ENCODE assay signal across 1 cellular context in the genomic region with DNA sequence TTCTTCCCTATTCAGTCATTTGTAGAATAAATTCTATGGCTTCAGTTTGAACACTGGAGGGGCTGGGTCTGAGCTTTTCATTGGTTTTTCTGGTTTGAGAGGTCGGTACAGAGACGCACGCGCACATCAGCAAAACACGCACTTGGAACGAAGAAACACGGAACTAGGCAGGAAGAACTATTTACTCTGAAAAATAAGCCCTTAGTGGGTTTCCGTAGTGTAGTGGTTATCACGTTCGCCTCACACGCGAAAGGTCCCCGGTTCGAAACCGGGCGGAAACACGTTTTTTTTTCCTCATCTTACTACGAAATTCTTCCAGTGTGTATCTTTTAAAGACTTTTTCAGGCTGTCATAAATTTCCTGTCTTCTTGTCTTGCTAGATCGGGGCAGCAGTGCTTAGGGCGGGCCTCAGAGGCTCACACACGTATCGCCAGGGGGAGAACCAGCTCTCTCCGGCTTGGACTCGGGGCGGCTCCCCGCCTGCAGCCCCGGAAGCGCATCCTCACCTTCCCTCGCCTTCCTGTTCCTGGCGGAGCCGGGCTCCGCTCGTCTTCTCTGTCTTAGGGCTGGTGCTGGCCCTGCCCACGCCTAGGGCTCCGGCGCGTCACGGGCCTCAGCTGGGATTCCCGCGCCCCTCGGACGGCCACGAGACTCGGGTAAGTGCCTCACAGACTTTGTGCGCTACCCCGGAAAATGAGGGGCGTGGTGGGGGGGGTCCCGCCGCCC.
TF ChIP-seq lines count a peak whose summit lies in the region.

A gene (plus strand): TSS at position 521 of the 726 bp plus-strand sequence. CDS start 6,841 bp downstream, outside the sequence.

TF ChIP-seq in K562, 482 proteins besides CTCF, POLR2A, EP300 and RAD21 (continued from another document and continues in another):
- TF ChIP-seq, protein P1, sequence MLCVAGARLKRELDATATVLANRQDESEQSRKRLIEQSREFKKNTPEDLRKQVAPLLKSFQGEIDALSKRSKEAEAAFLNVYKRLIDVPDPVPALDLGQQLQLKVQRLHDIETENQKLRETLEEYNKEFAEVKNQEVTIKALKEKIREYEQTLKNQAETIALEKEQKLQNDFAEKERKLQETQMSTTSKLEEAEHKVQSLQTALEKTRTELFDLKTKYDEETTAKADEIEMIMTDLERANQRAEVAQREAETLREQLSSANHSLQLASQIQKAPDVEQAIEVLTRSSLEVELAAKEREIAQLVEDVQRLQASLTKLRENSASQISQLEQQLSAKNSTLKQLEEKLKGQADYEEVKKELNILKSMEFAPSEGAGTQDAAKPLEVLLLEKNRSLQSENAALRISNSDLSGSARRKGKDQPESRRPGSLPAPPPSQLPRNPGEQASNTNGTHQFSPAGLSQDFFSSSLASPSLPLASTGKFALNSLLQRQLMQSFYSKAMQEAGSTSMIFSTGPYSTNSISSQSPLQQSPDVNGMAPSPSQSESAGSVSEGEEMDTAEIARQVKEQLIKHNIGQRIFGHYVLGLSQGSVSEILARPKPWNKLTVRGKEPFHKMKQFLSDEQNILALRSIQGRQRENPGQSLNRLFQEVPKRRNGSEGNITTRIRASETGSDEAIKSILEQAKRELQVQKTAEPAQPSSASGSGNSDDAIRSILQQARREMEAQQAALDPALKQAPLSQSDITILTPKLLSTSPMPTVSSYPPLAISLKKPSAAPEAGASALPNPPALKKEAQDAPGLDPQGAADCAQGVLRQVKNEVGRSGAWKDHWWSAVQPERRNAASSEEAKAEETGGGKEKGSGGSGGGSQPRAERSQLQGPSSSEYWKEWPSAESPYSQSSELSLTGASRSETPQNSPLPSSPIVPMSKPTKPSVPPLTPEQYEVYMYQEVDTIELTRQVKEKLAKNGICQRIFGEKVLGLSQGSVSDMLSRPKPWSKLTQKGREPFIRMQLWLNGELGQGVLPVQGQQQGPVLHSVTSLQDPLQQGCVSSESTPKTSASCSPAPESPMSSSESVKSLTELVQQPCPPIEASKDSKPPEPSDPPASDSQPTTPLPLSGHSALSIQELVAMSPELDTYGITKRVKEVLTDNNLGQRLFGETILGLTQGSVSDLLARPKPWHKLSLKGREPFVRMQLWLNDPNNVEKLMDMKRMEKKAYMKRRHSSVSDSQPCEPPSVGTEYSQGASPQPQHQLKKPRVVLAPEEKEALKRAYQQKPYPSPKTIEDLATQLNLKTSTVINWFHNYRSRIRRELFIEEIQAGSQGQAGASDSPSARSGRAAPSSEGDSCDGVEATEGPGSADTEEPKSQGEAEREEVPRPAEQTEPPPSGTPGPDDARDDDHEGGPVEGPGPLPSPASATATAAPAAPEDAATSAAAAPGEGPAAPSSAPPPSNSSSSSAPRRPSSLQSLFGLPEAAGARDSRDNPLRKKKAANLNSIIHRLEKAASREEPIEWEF (CRISPR knock-in tag; IDR thresholded peaks at IDR 0.05): no peak
- no peak for TF ChIP-seq ZNF224 (CRISPR knock-in tag; IDR thresholded peaks at IDR 0.05)
- TF ChIP-seq CBFA2T2 (conservative IDR thresholded peaks at IDR 0.05): no peak
- TF ChIP-seq, protein P2, sequence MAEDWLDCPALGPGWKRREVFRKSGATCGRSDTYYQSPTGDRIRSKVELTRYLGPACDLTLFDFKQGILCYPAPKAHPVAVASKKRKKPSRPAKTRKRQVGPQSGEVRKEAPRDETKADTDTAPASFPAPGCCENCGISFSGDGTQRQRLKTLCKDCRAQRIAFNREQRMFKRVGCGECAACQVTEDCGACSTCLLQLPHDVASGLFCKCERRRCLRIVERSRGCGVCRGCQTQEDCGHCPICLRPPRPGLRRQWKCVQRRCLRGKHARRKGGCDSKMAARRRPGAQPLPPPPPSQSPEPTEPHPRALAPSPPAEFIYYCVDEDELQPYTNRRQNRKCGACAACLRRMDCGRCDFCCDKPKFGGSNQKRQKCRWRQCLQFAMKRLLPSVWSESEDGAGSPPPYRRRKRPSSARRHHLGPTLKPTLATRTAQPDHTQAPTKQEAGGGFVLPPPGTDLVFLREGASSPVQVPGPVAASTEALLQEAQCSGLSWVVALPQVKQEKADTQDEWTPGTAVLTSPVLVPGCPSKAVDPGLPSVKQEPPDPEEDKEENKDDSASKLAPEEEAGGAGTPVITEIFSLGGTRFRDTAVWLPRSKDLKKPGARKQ (CRISPR knock-in tag; IDR thresholded peaks at IDR 0.05): no peak
- TF ChIP-seq CREM (IDR thresholded peaks at IDR 0.05; ENCODE audit: low read depth): peak; percentile 63; the same call in 1 of the 2 replicates
- no peak for TF ChIP-seq RFX7 (CRISPR knock-in tag; IDR thresholded peaks at IDR 0.05)
- no peak for TF ChIP-seq FOXA1 (IDR thresholded peaks at IDR 0.05; ENCODE audit: borderline replicate concordance)
- TF ChIP-seq CSDE1 (IDR thresholded peaks at IDR 0.05): no peak; a peak in 1 of 4 replicates
- no peak; the same call in 1 of the 2 replicates for TF ChIP-seq THRAP3 (IDR thresholded peaks at IDR 0.05; ENCODE audit: borderline replicate concordance)
- TF ChIP-seq CBX3 (IDR thresholded peaks at IDR 0.05; ENCODE audit: borderline replicate concordance in 1 of 2, low read length in 2 of 2): 0 out of 3 replicates have a peak, but pooled peaks of 1 of the 2 experiments have one; percentile 34
- TF ChIP-seq, protein P3, sequence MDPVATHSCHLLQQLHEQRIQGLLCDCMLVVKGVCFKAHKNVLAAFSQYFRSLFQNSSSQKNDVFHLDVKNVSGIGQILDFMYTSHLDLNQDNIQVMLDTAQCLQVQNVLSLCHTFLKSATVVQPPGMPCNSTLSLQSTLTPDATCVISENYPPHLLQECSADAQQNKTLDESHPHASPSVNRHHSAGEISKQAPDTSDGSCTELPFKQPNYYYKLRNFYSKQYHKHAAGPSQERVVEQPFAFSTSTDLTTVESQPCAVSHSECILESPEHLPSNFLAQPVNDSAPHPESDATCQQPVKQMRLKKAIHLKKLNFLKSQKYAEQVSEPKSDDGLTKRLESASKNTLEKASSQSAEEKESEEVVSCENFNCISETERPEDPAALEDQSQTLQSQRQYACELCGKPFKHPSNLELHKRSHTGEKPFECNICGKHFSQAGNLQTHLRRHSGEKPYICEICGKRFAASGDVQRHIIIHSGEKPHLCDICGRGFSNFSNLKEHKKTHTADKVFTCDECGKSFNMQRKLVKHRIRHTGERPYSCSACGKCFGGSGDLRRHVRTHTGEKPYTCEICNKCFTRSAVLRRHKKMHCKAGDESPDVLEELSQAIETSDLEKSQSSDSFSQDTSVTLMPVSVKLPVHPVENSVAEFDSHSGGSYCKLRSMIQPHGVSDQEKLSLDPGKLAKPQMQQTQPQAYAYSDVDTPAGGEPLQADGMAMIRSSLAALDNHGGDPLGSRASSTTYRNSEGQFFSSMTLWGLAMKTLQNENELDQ (CRISPR knock-in tag; IDR thresholded peaks at IDR 0.05; ENCODE audit: borderline replicate concordance): no peak
- no peak for TF ChIP-seq ETS2 (tag; IDR thresholded peaks at IDR 0.05; ENCODE audit: borderline replicate concordance, poor library complexity, severe bottlenecking)
- TF ChIP-seq ETV1 (tag; conservative IDR thresholded peaks at IDR 0.05; ENCODE audit: low read depth): peak; percentile 90
- no peak for TF ChIP-seq NFE2L1 (tag; IDR thresholded peaks at IDR 0.05; ENCODE audit: borderline replicate concordance, low read depth)
- TF ChIP-seq PYGO2 (tag; IDR thresholded peaks at IDR 0.05): peak; percentile 65
- peak; percentile 13; the same call in 1 of the 2 replicates for TF ChIP-seq CC2D1A (IDR thresholded peaks at IDR 0.05)
- TF ChIP-seq ZNF12 (CRISPR knock-in tag; IDR thresholded peaks at IDR 0.05): 0 out of 2 replicates have a peak, but pooled peaks have one; percentile 21
- TF ChIP-seq FOXK1 (CRISPR knock-in tag; IDR thresholded peaks at IDR 0.05; ENCODE audit: borderline replicate concordance): no peak; the same call in none of the 2 replicates
- TF ChIP-seq ZNF766 (CRISPR knock-in tag; conservative IDR thresholded peaks at IDR 0.05): peak; percentile 78
- TF ChIP-seq, protein P4, sequence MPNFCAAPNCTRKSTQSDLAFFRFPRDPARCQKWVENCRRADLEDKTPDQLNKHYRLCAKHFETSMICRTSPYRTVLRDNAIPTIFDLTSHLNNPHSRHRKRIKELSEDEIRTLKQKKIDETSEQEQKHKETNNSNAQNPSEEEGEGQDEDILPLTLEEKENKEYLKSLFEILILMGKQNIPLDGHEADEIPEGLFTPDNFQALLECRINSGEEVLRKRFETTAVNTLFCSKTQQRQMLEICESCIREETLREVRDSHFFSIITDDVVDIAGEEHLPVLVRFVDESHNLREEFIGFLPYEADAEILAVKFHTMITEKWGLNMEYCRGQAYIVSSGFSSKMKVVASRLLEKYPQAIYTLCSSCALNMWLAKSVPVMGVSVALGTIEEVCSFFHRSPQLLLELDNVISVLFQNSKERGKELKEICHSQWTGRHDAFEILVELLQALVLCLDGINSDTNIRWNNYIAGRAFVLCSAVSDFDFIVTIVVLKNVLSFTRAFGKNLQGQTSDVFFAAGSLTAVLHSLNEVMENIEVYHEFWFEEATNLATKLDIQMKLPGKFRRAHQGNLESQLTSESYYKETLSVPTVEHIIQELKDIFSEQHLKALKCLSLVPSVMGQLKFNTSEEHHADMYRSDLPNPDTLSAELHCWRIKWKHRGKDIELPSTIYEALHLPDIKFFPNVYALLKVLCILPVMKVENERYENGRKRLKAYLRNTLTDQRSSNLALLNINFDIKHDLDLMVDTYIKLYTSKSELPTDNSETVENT (CRISPR knock-in tag; IDR thresholded peaks at IDR 0.05): 0 out of 2 replicates have a peak, but pooled peaks have one; percentile 47
- TF ChIP-seq ZNF57 (CRISPR knock-in tag; IDR thresholded peaks at IDR 0.05): no peak
- TF ChIP-seq, protein P5, sequence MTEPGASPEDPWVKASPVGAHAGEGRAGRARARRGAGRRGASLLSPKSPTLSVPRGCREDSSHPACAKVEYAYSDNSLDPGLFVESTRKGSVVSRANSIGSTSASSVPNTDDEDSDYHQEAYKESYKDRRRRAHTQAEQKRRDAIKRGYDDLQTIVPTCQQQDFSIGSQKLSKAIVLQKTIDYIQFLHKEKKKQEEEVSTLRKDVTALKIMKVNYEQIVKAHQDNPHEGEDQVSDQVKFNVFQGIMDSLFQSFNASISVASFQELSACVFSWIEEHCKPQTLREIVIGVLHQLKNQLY (CRISPR knock-in tag; conservative IDR thresholded peaks at IDR 0.05): 0 out of 4 replicates have a peak, but pooled peaks of 1 of the 2 experiments have one; percentile 18
- TF ChIP-seq RBM25 (IDR thresholded peaks at IDR 0.05; ENCODE audit: low read depth, low read length, severe bottlenecking): no peak
- TF ChIP-seq, protein P6, sequence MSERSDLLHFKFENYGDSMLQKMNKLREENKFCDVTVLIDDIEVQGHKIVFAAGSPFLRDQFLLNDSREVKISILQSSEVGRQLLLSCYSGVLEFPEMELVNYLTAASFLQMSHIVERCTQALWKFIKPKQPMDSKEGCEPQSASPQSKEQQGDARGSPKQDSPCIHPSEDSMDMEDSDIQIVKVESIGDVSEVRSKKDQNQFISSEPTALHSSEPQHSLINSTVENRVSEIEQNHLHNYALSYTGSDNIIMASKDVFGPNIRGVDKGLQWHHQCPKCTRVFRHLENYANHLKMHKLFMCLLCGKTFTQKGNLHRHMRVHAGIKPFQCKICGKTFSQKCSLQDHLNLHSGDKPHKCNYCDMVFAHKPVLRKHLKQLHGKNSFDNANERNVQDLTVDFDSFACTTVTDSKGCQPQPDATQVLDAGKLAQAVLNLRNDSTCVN (CRISPR knock-in tag; IDR thresholded peaks at IDR 0.05): no peak
- TF ChIP-seq ZNF77 (CRISPR knock-in tag; IDR thresholded peaks at IDR 0.05): no peak
- TF ChIP-seq, protein P7, sequence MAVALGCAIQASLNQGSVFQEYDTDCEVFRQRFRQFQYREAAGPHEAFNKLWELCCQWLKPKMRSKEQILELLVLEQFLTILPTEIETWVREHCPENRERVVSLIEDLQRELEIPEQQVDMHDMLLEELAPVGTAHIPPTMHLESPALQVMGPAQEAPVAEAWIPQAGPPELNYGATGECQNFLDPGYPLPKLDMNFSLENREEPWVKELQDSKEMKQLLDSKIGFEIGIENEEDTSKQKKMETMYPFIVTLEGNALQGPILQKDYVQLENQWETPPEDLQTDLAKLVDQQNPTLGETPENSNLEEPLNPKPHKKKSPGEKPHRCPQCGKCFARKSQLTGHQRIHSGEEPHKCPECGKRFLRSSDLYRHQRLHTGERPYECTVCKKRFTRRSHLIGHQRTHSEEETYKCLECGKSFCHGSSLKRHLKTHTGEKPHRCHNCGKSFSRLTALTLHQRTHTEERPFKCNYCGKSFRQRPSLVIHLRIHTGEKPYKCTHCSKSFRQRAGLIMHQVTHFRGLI (CRISPR knock-in tag; IDR thresholded peaks at IDR 0.05): no peak
- no peak for TF ChIP-seq PURB (CRISPR knock-in tag; IDR thresholded peaks at IDR 0.05; ENCODE audit: low read depth)
- TF ChIP-seq POLR2AphosphoS2 (IDR thresholded peaks at IDR 0.05; ENCODE audit: low read length): 0 out of 2 replicates have a peak, but pooled peaks have one; percentile 46
- no peak for TF ChIP-seq TGIF2 (CRISPR knock-in tag; IDR thresholded peaks at IDR 0.05)
- peak; percentile 76 for TF ChIP-seq ZFX (CRISPR knock-in tag; IDR thresholded peaks at IDR 0.05)
- TF ChIP-seq, protein P8, sequence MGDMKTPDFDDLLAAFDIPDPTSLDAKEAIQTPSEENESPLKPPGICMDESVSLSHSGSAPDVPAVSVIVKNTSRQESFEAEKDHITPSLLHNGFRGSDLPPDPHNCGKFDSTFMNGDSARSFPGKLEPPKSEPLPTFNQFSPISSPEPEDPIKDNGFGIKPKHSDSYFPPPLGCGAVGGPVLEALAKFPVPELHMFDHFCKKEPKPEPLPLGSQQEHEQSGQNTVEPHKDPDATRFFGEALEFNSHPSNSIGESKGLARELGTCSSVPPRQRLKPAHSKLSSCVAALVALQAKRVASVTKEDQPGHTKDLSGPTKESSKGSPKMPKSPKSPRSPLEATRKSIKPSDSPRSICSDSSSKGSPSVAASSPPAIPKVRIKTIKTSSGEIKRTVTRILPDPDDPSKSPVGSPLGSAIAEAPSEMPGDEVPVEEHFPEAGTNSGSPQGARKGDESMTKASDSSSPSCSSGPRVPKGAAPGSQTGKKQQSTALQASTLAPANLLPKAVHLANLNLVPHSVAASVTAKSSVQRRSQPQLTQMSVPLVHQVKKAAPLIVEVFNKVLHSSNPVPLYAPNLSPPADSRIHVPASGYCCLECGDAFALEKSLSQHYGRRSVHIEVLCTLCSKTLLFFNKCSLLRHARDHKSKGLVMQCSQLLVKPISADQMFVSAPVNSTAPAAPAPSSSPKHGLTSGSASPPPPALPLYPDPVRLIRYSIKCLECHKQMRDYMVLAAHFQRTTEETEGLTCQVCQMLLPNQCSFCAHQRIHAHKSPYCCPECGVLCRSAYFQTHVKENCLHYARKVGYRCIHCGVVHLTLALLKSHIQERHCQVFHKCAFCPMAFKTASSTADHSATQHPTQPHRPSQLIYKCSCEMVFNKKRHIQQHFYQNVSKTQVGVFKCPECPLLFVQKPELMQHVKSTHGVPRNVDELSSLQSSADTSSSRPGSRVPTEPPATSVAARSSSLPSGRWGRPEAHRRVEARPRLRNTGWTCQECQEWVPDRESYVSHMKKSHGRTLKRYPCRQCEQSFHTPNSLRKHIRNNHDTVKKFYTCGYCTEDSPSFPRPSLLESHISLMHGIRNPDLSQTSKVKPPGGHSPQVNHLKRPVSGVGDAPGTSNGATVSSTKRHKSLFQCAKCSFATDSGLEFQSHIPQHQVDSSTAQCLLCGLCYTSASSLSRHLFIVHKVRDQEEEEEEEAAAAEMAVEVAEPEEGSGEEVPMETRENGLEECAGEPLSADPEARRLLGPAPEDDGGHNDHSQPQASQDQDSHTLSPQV (IDR thresholded peaks at IDR 0.05): peak; percentile 68; the same call in 1 of the 2 replicates
- TF ChIP-seq, protein P9, sequence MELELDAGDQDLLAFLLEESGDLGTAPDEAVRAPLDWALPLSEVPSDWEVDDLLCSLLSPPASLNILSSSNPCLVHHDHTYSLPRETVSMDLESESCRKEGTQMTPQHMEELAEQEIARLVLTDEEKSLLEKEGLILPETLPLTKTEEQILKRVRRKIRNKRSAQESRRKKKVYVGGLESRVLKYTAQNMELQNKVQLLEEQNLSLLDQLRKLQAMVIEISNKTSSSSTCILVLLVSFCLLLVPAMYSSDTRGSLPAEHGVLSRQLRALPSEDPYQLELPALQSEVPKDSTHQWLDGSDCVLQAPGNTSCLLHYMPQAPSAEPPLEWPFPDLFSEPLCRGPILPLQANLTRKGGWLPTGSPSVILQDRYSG (tag; conservative IDR thresholded peaks at IDR 0.05; ENCODE audit: low read depth): no peak
